ENCODE assay signal across 27 cellular contexts in the genomic region with DNA sequence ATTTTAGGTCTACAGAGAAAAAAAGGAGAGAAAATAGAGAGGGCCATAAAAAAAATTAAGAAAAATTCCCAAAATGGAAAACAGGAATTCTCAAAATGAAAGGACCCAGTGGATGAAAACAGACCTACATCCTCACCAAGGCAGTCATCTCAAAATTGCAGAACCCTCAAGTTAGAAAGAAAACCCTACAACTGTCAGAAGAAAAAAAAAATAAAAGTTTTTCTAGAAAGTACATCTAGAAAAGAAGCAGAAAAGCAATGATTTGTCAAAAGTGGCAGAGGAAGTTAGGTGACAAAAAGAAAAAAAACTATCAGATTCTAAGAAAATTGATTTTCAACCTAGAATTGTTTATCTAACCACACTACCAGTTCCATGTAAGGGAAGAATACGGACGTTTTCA.
"Had no signal": no experiment of that assay in that cellular context is flagged by ENCODE, and none has a peak within 500 bp of the region (broad histone marks: within the 10 kb centered on the region; RNA-seq: fewer than 3 reads in every experiment).

No MANE protein-coding gene starts in this region.

- H3K27me3 ChIP-seq: brain microvascular endothelial cell had no signal

- ATAC-seq: activated CD8-positive, alpha-beta T cell treated with anti-CD3 and anti-CD28 coated beads for 36 hours; esophagus mucosa; T-cell; WTC11 had no signal

- H3K27ac ChIP-seq: brain microvascular endothelial cell, VCaP had no signal

- H3K9me3 Mint-ChIP-seq: T-helper 2 cell treated with Interferon-gamma antibody and Interleukin-4, amounts not matched to agents 5 μg/mL and 100 μg/mL, for 36 hours had no signal

- DNase-seq: activated CD4-positive, alpha-beta T cell treated with anti-CD3 and anti-CD28 coated beads for 1 hour; activated CD4-positive, alpha-beta T cell treated with anti-CD3 and anti-CD28 coated beads for 4 hours; activated CD4-positive, alpha-beta T cell treated with anti-CD3 and anti-CD28 coated beads, Interleukin-2, amount 10 ng/mL, durations not matched to agents 7 days and 5 days; activated CD4-positive, alpha-beta T cell treated with anti-CD3 and anti-CD28 coated beads, Interleukin-2, amount 50 U/mL, for 4 hours; activated CD8-positive, alpha-beta memory T cell treated with anti-CD3 and anti-CD28 coated beads for 24 hours; activated CD8-positive, alpha-beta T cell treated with anti-CD3 and anti-CD28 coated beads for 36 hours; activated gamma-delta T cell treated with Interleukin-2 at 50 U/mL for 16 hours; activated naive CD4-positive, alpha-beta T cell treated with anti-CD3 and anti-CD28 coated beads, Interleukin-2, amount 50 U/mL, for 16 hours; activated naive CD4-positive, alpha-beta T cell treated with Interleukin-2 at 50 U/mL for 16 hours; activated T-cell treated with anti-CD3 and anti-CD28 coated beads, Interleukin-2, amount 50 U/mL, for 1 hour; activated T-cell treated with anti-CD3 and anti-CD28 coated beads, Interleukin-2, amount 50 U/mL, for 48 hours; amniotic stem cell; anterior cingulate cortex; brain microvascular endothelial cell; cortex of kidney; effector CD4-positive, alpha-beta T cell; foreskin fibroblast; head of caudate nucleus; SW 1271; T-cell; T1000 had no signal

- H3K27me3 Mint-ChIP-seq: activated CD4-positive, alpha-beta T cell treated with anti-CD3 and anti-CD28 coated beads, Interleukin-2, amount 10 ng/mL, durations not matched to agents 7 days and 5 days; activated CD8-positive, alpha-beta T cell treated with anti-CD3 and anti-CD28 coated beads for 36 hours; activated naive CD8-positive, alpha-beta T cell; T-cell had no signal

- H3K4me3 Mint-ChIP-seq: activated CD4-positive, alpha-beta T cell treated with anti-CD3 and anti-CD28 coated beads, Interleukin-2, amount 10 ng/mL, durations not matched to agents 7 days and 5 days; activated CD8-positive, alpha-beta T cell treated with anti-CD3 and anti-CD28 coated beads for 36 hours; activated naive CD8-positive, alpha-beta T cell; T-cell; T-helper 1 cell treated with Interleukin-12 subunit alpha and Interleukin-12 subunit beta and Interleukin-4 antibody, amounts not matched to agents 30 μg/mL and 1 μg/mL, for 36 hours; T-helper 2 cell treated with Interferon-gamma antibody and Interleukin-4, amounts not matched to agents 5 μg/mL and 100 μg/mL, for 36 hours; WTC11 had no signal

- H3K27ac Mint-ChIP-seq: activated CD4-positive, alpha-beta T cell treated with anti-CD3 and anti-CD28 coated beads, Interleukin-2, amount 10 ng/mL, durations not matched to agents 7 days and 5 days; activated CD8-positive, alpha-beta T cell treated with anti-CD3 and anti-CD28 coated beads for 36 hours; activated naive CD8-positive, alpha-beta T cell; T-cell; T-helper 1 cell treated with Interleukin-12 subunit alpha and Interleukin-12 subunit beta and Interleukin-4 antibody, amounts not matched to agents 30 μg/mL and 1 μg/mL, for 36 hours; T-helper 2 cell treated with Interferon-gamma antibody and Interleukin-4, amounts not matched to agents 5 μg/mL and 100 μg/mL, for 36 hours; WTC11 had no signal

- H3K36me3 ChIP-seq: brain microvascular endothelial cell had no signal
